In genomic region chr7:30134011-30134410, GRCh38 we compare ENCODE assay signal across 8 cellular contexts.
DNase-seq lines count a peak whose midpoint lies in the region; ATAC-seq and TF ChIP-seq lines count a peak whose summit lies in the region.

No MANE protein-coding gene starts in this region.

- peak overlapping the region; percentile 32 to 79 (median 70) for H3K27ac Mint-ChIP-seq in nephron

- peak overlapping the region; percentile 86 to 92 (median 86) for H3K4me3 Mint-ChIP-seq in nephron

- ATAC-seq in GM18517 (IDR thresholded peaks at IDR 0.05; ENCODE audit: unreplicated experiment) = no peak
- no peak for ATAC-seq in GM18511 (IDR thresholded peaks at IDR 0.05; ENCODE audit: unreplicated experiment)
- no peak for ATAC-seq in GM18858 (IDR thresholded peaks at IDR 0.05; ENCODE audit: unreplicated experiment)
- no peak for ATAC-seq in HG02885 (IDR thresholded peaks at IDR 0.05; ENCODE audit: poor library complexity, unreplicated experiment)

- DNase-seq in LNCaP clone FGC (ENCODE audit: low read depth) (no peak), choroid plexus epithelial cell (ENCODE audit: low read depth) (peak; percentile 13)

- H3K4me1 ChIP-seq in BLaER1 = peaks cover 2% of the 10 kb centered on the region; the same call in 1 of the 2 replicates

- H3K9ac ChIP-seq in BLaER1 = no peak overlapping the region

- H3K27ac ChIP-seq in BLaER1 = no peak overlapping the region

- no peaks in the 10 kb centered on the region for H3K9me3 Mint-ChIP-seq in nephron

- H3K9me3 ChIP-seq in BLaER1 = no peaks in the 10 kb centered on the region

- H3K36me3 Mint-ChIP-seq in nephron (ENCODE audit: low read depth) = peaks cover 7% of the 10 kb centered on the region

- H4K20me1 ChIP-seq in BLaER1 = peaks cover 23% of the 10 kb centered on the region

- H3K27me3 ChIP-seq in BLaER1 = peaks cover 33% of the 10 kb centered on the region

- H3K4me3 ChIP-seq in BLaER1 (peak overlapping the region; percentile 95), LNCaP clone FGC (ENCODE audit: low read depth, low read length) (peak overlapping the region; percentile 62), choroid plexus epithelial cell (ENCODE audit: low read depth, low read length) (peak overlapping the region; percentile 79)

- TF ChIP-seq CTCF in LNCaP clone FGC (IDR thresholded peaks at IDR 0.05; ENCODE audit: control insufficient read depth, extremely low read depth, insufficient read depth) (no peak), choroid plexus epithelial cell (conservative IDR thresholded peaks at IDR 0.05; ENCODE audit: low read depth, low read length) (no peak), nephron (IDR thresholded peaks at IDR 0.05; ENCODE audit: unreplicated experiment in 3 of 3) (no peak)

- H3K27me3 Mint-ChIP-seq in nephron (ENCODE audit: low read depth) = peaks cover 3% of the 10 kb centered on the region

- peaks cover 16% of the 10 kb centered on the region for H3K4me1 Mint-ChIP-seq in nephron

- peak overlapping the region; percentile 100 for H3K4me2 ChIP-seq in BLaER1

- peaks cover 9% of the 10 kb centered on the region for H3K36me3 ChIP-seq in BLaER1
